In the genomic region with DNA sequence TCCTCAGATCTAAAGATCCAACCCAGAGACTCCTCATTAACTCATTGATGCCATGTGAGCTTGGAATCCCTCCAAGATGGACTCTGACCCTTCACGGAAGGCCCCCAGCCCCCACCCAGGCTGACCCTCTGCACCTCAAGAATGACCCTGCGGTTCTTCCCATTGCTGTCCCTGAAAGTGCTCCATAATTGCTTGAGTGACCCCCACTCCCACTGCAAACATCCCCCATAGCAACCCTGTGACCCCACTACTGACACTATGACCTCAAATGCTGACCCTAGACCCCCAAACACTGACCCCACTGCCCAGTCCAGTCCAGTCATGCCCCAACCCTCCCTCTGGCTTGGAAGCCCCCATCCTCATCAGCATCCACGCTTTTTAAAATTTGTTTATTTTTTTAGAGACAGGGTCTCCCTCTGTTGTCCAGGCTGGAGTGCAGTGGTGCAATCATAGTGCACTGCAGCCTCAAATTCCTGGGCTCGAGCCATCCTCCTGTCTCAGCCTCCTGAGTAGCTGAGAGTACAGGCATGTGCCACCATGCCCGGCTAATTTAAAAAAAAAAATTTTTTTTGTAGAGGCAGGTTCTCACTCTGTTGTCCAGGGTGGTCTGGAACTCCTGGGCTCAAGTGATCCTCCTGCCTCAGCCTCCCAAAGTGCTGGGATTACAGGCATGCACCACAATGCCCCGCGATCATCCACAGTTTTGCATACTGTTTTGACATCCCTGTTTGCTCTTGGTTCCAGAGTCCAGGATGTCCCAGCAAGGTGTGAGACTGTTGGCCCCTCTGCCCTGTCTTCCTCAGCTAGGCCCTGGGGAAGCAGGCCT, we compare ENCODE assay signal across 9 cellular contexts. TPM values are rescaled to one million over a fixed set of nuclear protein-coding genes. Genes with fewer than 3 reads are reported as not detected.
DNase-seq lines count a peak whose midpoint lies in the region; ATAC-seq and TF ChIP-seq lines count a peak whose summit lies in the region.
"Had no signal": no experiment of that assay in that cellular context is flagged by ENCODE, and none has a peak within 500 bp of the region (broad histone marks: within the 10 kb centered on the region; RNA-seq: fewer than 3 reads in every experiment).

No MANE protein-coding gene starts in this region.

- H3K79me2 ChIP-seq in Loucy (ENCODE audit: insufficient read depth, low read length), result peaks cover 82% of the 10 kb centered on the region

- H3K9me2 ChIP-seq in Loucy (replicated peaks; ENCODE audit: low read depth, low read length), result no peaks in the 10 kb centered on the region

- H3K9ac ChIP-seq in BLaER1 treated with 17β-estradiol and CSF1 and Interleukin-3, amounts not matched to agents 10 nM and 100 nM, result peak overlapping the region; percentile 84 to 98 (median 94)
- peak overlapping the region; percentile 100 for H3K9ac ChIP-seq in Loucy (ENCODE audit: low read depth, low read length, poor library complexity, severe bottlenecking)

- TF ChIP-seq CTCF in Loucy (conservative IDR thresholded peaks at IDR 0.05; ENCODE audit: low read length) (peak; percentile 30; the same call in 1 of the 2 replicates), A673 (conservative IDR thresholded peaks at IDR 0.05; ENCODE audit: low read depth, low read length) (no peak)

- CTCF ChIA-PET in A673 (lab: Charles Lee), result no interaction called here

- intact Hi-C loops in A673 (cut with micrococcal nuclease; ENCODE audit: unreplicated experiment), result no loop called here

- ATAC-seq in GM21423 (IDR thresholded peaks at IDR 0.05; ENCODE audit: unreplicated experiment) (no peak), HG03025 (IDR thresholded peaks at IDR 0.05; ENCODE audit: low FRiP score, unreplicated experiment) (no peak)

- H3K27me3 ChIP-seq in BLaER1 treated with 17β-estradiol and CSF1 and Interleukin-3, amounts not matched to agents 10 nM and 100 nM, result peaks cover 0 to 20% (median 15%) of the 10 kb centered on the region in 11 experiments; a peak in 14 of 22 replicates
- H3K27me3 ChIP-seq in Loucy (ENCODE audit: insufficient read depth, low read length, poor library complexity, severe bottlenecking) (peaks cover 38% of the 10 kb centered on the region), neuron (ENCODE audit: insufficient read depth, low read length) (peaks cover 34% of the 10 kb centered on the region), A673 (replicated peaks; ENCODE audit: insufficient read depth, low read depth, low read length, poor library complexity) (no peaks in the 10 kb centered on the region)
- peaks cover 11% of the 10 kb centered on the region for H3K27me3 ChIP-seq in effector memory CD4-positive, alpha-beta T cell (replicated peaks; ENCODE audit: control insufficient read depth, insufficient read depth, low read length, poor library complexity, severe bottlenecking)

- no peak for DNase-seq in effector memory CD4-positive, alpha-beta T cell
- no peak for DNase-seq in A673 (ENCODE audit: low spot score)
- DNase-seq in midbrain (lab: John Stamatoyannopoulos, UW), result no peak
- DNase-seq: kidney glomerular epithelial cell had no signal

- H2AFZ ChIP-seq in Loucy (ENCODE audit: low read length), result no peak overlapping the region
- H2AFZ ChIP-seq in neuron (ENCODE audit: low read depth, low read length), result peak overlapping the region; percentile 72

- peak overlapping the region; percentile 79 to 100 (median 98) for H3K4me2 ChIP-seq in BLaER1 treated with 17β-estradiol and CSF1 and Interleukin-3, amounts not matched to agents 10 nM and 100 nM
- H3K4me2 ChIP-seq in Loucy (ENCODE audit: low read depth, low read length, poor library complexity, severe bottlenecking), result peak overlapping the region; percentile 93

- peaks cover 0 to 39% (median 20%) of the 10 kb centered on the region in 11 experiments; a peak in 19 of 22 replicates for H3K36me3 ChIP-seq in BLaER1 treated with 17β-estradiol and CSF1 and Interleukin-3, amounts not matched to agents 10 nM and 100 nM
- H3K36me3 ChIP-seq in Loucy (ENCODE audit: insufficient read depth, low read length), result peaks cover 30% of the 10 kb centered on the region
- no peaks in the 10 kb centered on the region for H3K36me3 ChIP-seq in effector memory CD4-positive, alpha-beta T cell (ENCODE audit: control insufficient read depth, insufficient read depth, low read length)
- H3K36me3 ChIP-seq in neuron (ENCODE audit: insufficient read depth, low read length), result peaks cover 8% of the 10 kb centered on the region
- no peaks in the 10 kb centered on the region for H3K36me3 ChIP-seq in A673 (ENCODE audit: insufficient read depth, low read length, poor library complexity, severe bottlenecking)

- H3K27ac ChIP-seq in BLaER1 treated with 17β-estradiol and CSF1 and Interleukin-3, amounts not matched to agents 10 nM and 100 nM, result peak overlapping the region; percentile 78 to 99 (median 97)
- peak overlapping the region; percentile 65 for H3K27ac ChIP-seq in effector memory CD4-positive, alpha-beta T cell (ENCODE audit: insufficient read depth, low read length, poor library complexity, severe bottlenecking)
- H3K27ac ChIP-seq in A673 (ENCODE audit: low read depth, low read length, poor library complexity, severe bottlenecking), result no peak overlapping the region

- POLR2A ChIA-PET in A673 (lab: Charles Lee; ENCODE audit: low non-redundant PET), result interaction anchor here (0.6 kb wide), 1 partner anchor 128 kb away, joined by 4 read pairs; no protein-coding TSS in a partner anchor

- peaks cover 3 to 41% (median 34%) of the 10 kb centered on the region in 11 experiments; a peak in 19 of 22 replicates for H4K20me1 ChIP-seq in BLaER1 treated with 17β-estradiol and CSF1 and Interleukin-3, amounts not matched to agents 10 nM and 100 nM
- H4K20me1 ChIP-seq in Loucy (ENCODE audit: insufficient read depth, low read length, poor library complexity, severe bottlenecking), result peaks cover 51% of the 10 kb centered on the region

- H3K4me1 ChIP-seq in BLaER1 treated with 17β-estradiol and CSF1 and Interleukin-3, amounts not matched to agents 10 nM and 100 nM, result peaks cover 58 to 88% (median 75%) of the 10 kb centered on the region in 10 experiments
- peaks cover 20% of the 10 kb centered on the region for H3K4me1 ChIP-seq in Loucy (ENCODE audit: insufficient read depth, low read length, poor library complexity, severe bottlenecking)
- peaks cover 72% of the 10 kb centered on the region for H3K4me1 ChIP-seq in effector memory CD4-positive, alpha-beta T cell (ENCODE audit: control insufficient read depth, insufficient read depth, low read length, poor library complexity, severe bottlenecking)
- H3K4me1 ChIP-seq in neuron (ENCODE audit: insufficient read depth, low read length), result peaks cover 10% of the 10 kb centered on the region
- H3K4me1 ChIP-seq in A673 (ENCODE audit: insufficient read depth, low read length, poor library complexity, severe bottlenecking), result peaks cover 4% of the 10 kb centered on the region

- H3K9me3 ChIP-seq in BLaER1 treated with 17β-estradiol and CSF1 and Interleukin-3, amounts not matched to agents 10 nM and 100 nM (replicated peaks in 1 of 11), result no peaks in the 10 kb centered on the region
- H3K9me3 ChIP-seq in Loucy (ENCODE audit: insufficient read depth, low read depth, low read length) (no peaks in the 10 kb centered on the region), neuron (ENCODE audit: low read length) (peaks cover 2% of the 10 kb centered on the region), A673 (ENCODE audit: low read depth, low read length, poor library complexity, severe bottlenecking) (no peaks in the 10 kb centered on the region)
- H3K9me3 ChIP-seq in effector memory CD4-positive, alpha-beta T cell (ENCODE audit: control insufficient read depth, low read length), result no peaks in the 10 kb centered on the region

- peak overlapping the region; percentile 69 to 87 (median 79) for H3K4me3 ChIP-seq in BLaER1 treated with 17β-estradiol and CSF1 and Interleukin-3, amounts not matched to agents 10 nM and 100 nM
- H3K4me3 ChIP-seq in Loucy (ENCODE audit: low read length, poor library complexity, severe bottlenecking), result peak overlapping the region; percentile 94
- peak overlapping the region; percentile 63 for H3K4me3 ChIP-seq in effector memory CD4-positive, alpha-beta T cell (ENCODE audit: insufficient read depth, low read depth, low read length, poor library complexity, severe bottlenecking)
- peak overlapping the region; percentile 46 for H3K4me3 ChIP-seq in neuron (ENCODE audit: low read length)
- no peak overlapping the region for H3K4me3 ChIP-seq in A673 (ENCODE audit: low read depth, low read length, poor library complexity, severe bottlenecking)

- BruUV-seq in A673 (replicated peaks; lab: Mats Ljungman, UMichigan), result no TSS peak

- H3F3A ChIP-seq in Loucy (ENCODE audit: low read depth), result peaks cover 32% of the 10 kb centered on the region

RNA-seq across cellular contexts. Expression of gene LYL1, which starts 0.9 kb away (rescaled TPM):
- not detected in 2 replicates for total RNA-seq in A673 (2021)

RNA-seq across cellular contexts. Expression of gene TRMT1, which starts 14.7 kb away (rescaled TPM):
- 85.7 and 109 TPM in 2 replicates for total RNA-seq in A673 (2021)

RNA-seq across cellular contexts. Expression of gene NACC1, which starts 16.3 kb away (rescaled TPM):
- 119 and 126 TPM in 2 replicates for total RNA-seq in A673 (2021)

RNA-seq across cellular contexts. Expression of gene STX10, which starts 48.4 kb away (rescaled TPM):
- 63.3 and 69.5 TPM in 2 replicates for total RNA-seq in A673 (2021)

RNA-seq across cellular contexts. Expression of gene IER2, which starts 48.4 kb away (rescaled TPM):
- total RNA-seq in A673 (2021), result 148 and 164 TPM in 2 replicates
